ENCODE assay signal across 4 cellular contexts in the genomic region with DNA sequence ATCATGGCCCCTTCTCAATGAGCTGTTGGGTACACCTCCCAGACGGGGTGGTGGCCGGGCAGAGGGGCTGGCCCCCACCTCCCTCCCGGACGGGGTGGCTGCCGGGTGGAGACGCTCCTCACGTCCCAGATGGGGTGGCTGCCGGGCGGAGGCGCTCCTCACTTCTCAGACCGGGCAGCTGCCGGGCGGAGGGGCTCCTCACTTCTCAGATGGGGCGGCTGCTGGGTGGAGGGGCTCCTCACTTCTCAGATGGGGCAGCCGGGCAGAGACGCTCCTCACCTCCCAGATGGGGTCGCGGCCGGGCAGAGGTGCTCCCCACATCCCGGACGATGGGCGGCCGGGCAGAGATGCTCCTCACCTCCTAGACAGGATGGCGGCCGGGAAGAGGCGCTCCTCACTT. TPM values are rescaled to one million over a fixed set of nuclear protein-coding genes. Genes with fewer than 3 reads are reported as not detected.
"Had no signal": no experiment of that assay in that cellular context is flagged by ENCODE, and none has a peak within 500 bp of the region (broad histone marks: within the 10 kb centered on the region; RNA-seq: fewer than 3 reads in every experiment).

No MANE protein-coding gene starts in this region.

RNA-seq across cellular contexts. Expression of gene TBX10, which starts 41.6 kb away (rescaled TPM):
- total RNA-seq: LHCN-M2, M059J, MCF 10A, NCI-H460 had no signal

RNA-seq across cellular contexts. Expression of gene ACY3, which starts 52.6 kb away (rescaled TPM):
- total RNA-seq: MCF 10A, NCI-H460 had no signal
